7 cellular contexts compared by ENCODE assay signal in the genomic region with DNA sequence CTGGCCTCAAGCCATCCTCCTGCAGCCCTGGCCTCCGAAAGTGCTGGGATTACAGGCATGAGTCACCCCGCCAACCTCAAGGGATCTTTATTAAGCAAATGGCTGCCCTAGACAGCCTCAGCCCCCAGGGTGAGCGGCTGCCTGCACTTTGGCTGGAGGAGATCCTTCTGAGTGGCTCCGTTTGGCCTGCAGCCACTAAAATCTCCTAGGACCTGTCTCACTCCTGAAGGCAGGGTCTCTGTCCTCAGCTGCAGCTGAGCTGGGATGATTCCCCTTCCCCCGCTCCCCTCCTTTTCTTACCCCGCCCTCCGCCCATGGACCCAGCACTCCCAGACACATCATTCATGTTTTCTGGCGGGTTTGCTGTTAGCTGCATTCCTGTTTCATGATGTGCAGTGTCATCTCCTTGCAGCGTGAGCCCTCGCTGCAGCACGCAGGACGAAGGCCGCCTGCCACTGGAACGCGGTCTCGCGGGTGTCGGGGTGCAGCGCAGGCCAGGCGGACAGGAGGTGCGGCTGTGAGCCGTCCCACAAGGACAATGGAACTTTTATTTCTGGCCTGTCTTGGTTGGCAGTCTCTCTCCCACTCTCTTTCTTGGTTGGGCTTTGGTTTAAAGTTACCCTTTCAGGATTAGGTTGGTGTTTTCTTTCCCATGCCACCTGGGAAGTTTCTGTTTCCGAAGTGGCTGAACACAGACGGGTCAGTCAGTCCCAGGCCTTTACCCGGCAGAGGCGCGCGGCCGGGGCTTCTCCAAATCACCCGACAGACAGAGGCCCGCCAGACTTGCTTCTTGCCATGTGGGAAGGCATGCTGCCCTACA.
DNase-seq lines count a peak whose midpoint lies in the region; ATAC-seq and TF ChIP-seq lines count a peak whose summit lies in the region.

No MANE protein-coding gene starts in this region.

- no peak overlapping the region for H3K27ac Mint-ChIP-seq in stimulated activated naive B cell treated with anti-CD40 and anti-IgM and Interleukin-4, amounts not matched to agents 10 μg/mL and 1 μg/mL and 100 μg/mL, for 72 hours

- H3K36me3 Mint-ChIP-seq in stimulated activated naive B cell treated with anti-CD40 and anti-IgM and Interleukin-4, amounts not matched to agents 10 μg/mL and 1 μg/mL and 100 μg/mL, for 72 hours = no peaks in the 10 kb centered on the region

- no peaks in the 10 kb centered on the region for H3K9me3 ChIP-seq in suprapubic skin

- peaks cover 65 to 81% of the 10 kb centered on the region in 2 donors for H3K27me3 Mint-ChIP-seq in stimulated activated naive B cell treated with anti-CD40 and anti-IgM and Interleukin-4, amounts not matched to agents 10 μg/mL and 1 μg/mL and 100 μg/mL, for 72 hours

- WGBS in suprapubic skin = 7% methylated on average over 30 of the region's 31 CpGs

- H3K4me1 Mint-ChIP-seq in stimulated activated naive B cell treated with anti-CD40 and anti-IgM and Interleukin-4, amounts not matched to agents 10 μg/mL and 1 μg/mL and 100 μg/mL, for 72 hours = no peaks in the 10 kb centered on the region

- H3K27ac ChIP-seq in suprapubic skin = peak overlapping the region; percentile 44

- H3K27me3 ChIP-seq in suprapubic skin = peaks cover 61% of the 10 kb centered on the region

- H3K36me3 ChIP-seq in suprapubic skin = no peaks in the 10 kb centered on the region

- TF ChIP-seq EP300 in suprapubic skin (IDR thresholded peaks at IDR 0.05) = no peak

- no peak for TF ChIP-seq POLR2A in suprapubic skin (IDR thresholded peaks at IDR 0.05)

- DNase-seq in HK-2 (ENCODE audit: unreplicated experiment) = peak; percentile 19
- peak; percentile 88 for DNase-seq in amniotic epithelial cell (ENCODE audit: low read depth)
- DNase-seq in suprapubic skin (ENCODE audit: low spot score in 2 of 2) = no peak
- no peak for DNase-seq in stimulated activated naive B cell treated with anti-CD40 and anti-IgM and Interleukin-4, amounts not matched to agents 10 μg/mL and 1 μg/mL and 100 μg/mL, for 72 hours
- DNase-seq in amygdala (lab: John Stamatoyannopoulos, UW) = no peak

- H3K4me3 ChIP-seq in iPS-11a (ENCODE audit: low read depth, low read length) = peak overlapping the region; percentile 10
- H3K4me3 ChIP-seq in suprapubic skin = peak overlapping the region; percentile 27

- no peak for TF ChIP-seq CTCF in suprapubic skin (IDR thresholded peaks at IDR 0.05)

- no peaks in the 10 kb centered on the region for H3K9me3 Mint-ChIP-seq in stimulated activated naive B cell treated with anti-CD40 and anti-IgM and Interleukin-4, amounts not matched to agents 10 μg/mL and 1 μg/mL and 100 μg/mL, for 72 hours

- H3K4me3 Mint-ChIP-seq in stimulated activated naive B cell treated with anti-CD40 and anti-IgM and Interleukin-4, amounts not matched to agents 10 μg/mL and 1 μg/mL and 100 μg/mL, for 72 hours = peak overlapping the region in 1 of 2 donors; percentile 12

- no peak for ATAC-seq in stimulated activated naive B cell treated with anti-CD40 and anti-IgM and Interleukin-4, amounts not matched to agents 10 μg/mL and 1 μg/mL and 100 μg/mL, for 72 hours (replicated peaks)
- ATAC-seq in HG03520 (IDR thresholded peaks at IDR 0.05; ENCODE audit: unreplicated experiment) = no peak

- peaks cover 14% of the 10 kb centered on the region for H3K4me1 ChIP-seq in suprapubic skin

Comparison
In these comparisons a context has a peak if more than half of its experiments do, and no peak if none do; other contexts are left out.
1. DNase-seq: peak in HK-2 (single experiment) and amniotic epithelial cell (single experiment); none in suprapubic skin (0 of 2), stimulated activated naive B cell treated with anti-CD40 and anti-IgM and Interleukin-4, amounts not matched to agents 10 μg/mL and 1 μg/mL and 100 μg/mL, for 72 hours (single experiment) and amygdala (0 of 56).